ENCODE assay signal across 3 cellular contexts in the genomic region with DNA sequence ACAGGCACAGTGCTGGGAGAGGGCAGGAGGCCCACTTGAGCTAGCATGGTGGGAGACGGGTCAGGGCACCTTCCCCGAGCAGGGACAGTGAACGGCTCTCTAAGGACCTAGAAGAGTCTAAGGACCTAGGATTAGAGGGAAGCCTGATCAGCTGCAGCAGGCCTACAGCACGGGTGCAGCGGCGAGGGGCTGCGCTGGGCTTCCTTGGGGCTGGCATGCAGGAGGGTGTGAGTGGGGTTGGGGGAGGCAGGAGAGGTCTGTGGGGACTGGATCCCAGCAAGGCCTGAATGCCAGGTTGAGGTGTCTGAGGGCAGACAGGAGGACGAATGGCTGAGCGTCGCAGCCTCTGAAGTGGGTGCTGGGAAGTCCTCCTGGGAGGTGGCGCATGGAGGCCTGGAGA.
TF ChIP-seq lines count a peak whose summit lies in the region.

No MANE protein-coding gene starts in this region.

TF ChIP-seq in WTC11, 78 proteins besides CTCF, POLR2A, EP300 and RAD21 (continues in another document):
- no peak for TF ChIP-seq PRRX2 (CRISPR knock-in tag; IDR thresholded peaks at IDR 0.05)
- TF ChIP-seq, protein P1, sequence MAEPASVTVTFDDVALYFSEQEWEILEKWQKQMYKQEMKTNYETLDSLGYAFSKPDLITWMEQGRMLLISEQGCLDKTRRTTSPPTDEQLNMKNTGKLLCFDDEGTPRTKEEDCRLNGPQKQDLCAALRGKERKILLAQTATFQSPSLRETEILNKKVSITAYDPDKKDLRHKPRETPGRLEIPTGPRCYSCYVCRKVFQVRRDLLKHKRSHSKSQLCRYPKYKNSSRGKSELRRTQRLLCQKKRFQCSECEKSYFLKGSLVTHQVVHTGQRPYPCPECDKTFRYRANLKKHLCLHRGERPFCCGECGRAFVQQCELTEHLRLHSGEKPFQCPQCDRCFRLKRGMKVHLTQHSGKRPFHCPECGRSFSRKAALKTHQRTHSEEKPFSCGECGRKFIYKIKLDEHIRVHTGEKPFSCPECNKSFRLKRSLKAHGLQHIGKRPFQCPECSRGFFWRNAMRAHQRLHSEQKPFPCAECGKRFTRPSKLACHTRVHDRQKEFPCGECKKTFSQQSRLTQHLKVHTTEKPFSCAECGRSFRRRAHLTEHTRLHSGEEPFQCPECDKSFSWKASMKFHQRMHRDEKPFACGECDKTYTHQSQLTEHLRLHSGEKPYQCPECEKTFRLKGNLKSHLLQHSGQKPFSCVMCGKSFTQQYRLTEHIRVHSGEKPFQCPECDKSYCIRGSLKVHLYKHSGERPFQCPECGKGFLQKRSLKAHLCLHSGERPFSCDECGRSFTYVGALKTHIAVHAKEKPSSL (CRISPR knock-in tag; conservative IDR thresholded peaks at IDR 0.05) = no peak
- no peak for TF ChIP-seq TCF7 (CRISPR knock-in tag; IDR thresholded peaks at IDR 0.05; ENCODE audit: low read depth)
- no peak for TF ChIP-seq MXD4 (CRISPR knock-in tag; IDR thresholded peaks at IDR 0.05; ENCODE audit: borderline replicate concordance)
- TF ChIP-seq ZBTB21 (CRISPR knock-in tag; IDR thresholded peaks at IDR 0.05; ENCODE audit: borderline replicate concordance) = no peak
- TF ChIP-seq, protein P2, sequence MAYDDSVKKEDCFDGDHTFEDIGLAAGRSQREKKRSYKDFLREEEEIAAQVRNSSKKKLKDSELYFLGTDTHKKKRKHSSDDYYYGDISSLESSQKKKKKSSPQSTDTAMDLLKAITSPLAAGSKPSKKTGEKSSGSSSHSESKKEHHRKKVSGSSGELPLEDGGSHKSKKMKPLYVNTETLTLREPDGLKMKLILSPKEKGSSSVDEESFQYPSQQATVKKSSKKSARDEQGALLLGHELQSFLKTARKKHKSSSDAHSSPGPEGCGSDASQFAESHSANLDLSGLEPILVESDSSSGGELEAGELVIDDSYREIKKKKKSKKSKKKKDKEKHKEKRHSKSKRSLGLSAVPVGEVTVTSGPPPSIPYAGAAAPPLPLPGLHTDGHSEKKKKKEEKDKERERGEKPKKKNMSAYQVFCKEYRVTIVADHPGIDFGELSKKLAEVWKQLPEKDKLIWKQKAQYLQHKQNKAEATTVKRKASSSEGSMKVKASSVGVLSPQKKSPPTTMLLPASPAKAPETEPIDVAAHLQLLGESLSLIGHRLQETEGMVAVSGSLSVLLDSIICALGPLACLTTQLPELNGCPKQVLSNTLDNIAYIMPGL (CRISPR knock-in tag; IDR thresholded peaks at IDR 0.05) = no peak
- TF ChIP-seq CBFB (CRISPR knock-in tag; IDR thresholded peaks at IDR 0.05; ENCODE audit: low read depth) = no peak
- TF ChIP-seq, protein P3, sequence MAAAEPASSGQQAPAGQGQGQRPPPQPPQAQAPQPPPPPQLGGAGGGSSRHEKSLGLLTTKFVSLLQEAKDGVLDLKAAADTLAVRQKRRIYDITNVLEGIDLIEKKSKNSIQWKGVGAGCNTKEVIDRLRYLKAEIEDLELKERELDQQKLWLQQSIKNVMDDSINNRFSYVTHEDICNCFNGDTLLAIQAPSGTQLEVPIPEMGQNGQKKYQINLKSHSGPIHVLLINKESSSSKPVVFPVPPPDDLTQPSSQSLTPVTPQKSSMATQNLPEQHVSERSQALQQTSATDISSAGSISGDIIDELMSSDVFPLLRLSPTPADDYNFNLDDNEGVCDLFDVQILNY (CRISPR knock-in tag; IDR thresholded peaks at IDR 0.05) = no peak
- TF ChIP-seq, protein P4, sequence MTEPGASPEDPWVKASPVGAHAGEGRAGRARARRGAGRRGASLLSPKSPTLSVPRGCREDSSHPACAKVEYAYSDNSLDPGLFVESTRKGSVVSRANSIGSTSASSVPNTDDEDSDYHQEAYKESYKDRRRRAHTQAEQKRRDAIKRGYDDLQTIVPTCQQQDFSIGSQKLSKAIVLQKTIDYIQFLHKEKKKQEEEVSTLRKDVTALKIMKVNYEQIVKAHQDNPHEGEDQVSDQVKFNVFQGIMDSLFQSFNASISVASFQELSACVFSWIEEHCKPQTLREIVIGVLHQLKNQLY (CRISPR knock-in tag; IDR thresholded peaks at IDR 0.05) = no peak

TF ChIP-seq in HepG2, 621 proteins besides CTCF, POLR2A, EP300 and RAD21:
- TF ChIP-seq TGIF2 (CRISPR knock-in tag; IDR thresholded peaks at IDR 0.05) (no peak), AGO2 (optimal IDR thresholded peaks at IDR 0.05; ENCODE audit: low read depth, low read length) (peak; percentile 50), TMF1 (CRISPR knock-in tag; IDR thresholded peaks at IDR 0.05; ENCODE audit: low read depth) (no peak), ZNF883 (CRISPR knock-in tag; IDR thresholded peaks at IDR 0.05; ENCODE audit: not compliant biosample characterization) (no peak), SRF (IDR thresholded peaks at IDR 0.05; ENCODE audit: low read depth, low read length) (no peak), ZNF326 (CRISPR knock-in tag; IDR thresholded peaks at IDR 0.05; ENCODE audit: borderline replicate concordance) (no peak)
- TF ChIP-seq, protein P5, sequence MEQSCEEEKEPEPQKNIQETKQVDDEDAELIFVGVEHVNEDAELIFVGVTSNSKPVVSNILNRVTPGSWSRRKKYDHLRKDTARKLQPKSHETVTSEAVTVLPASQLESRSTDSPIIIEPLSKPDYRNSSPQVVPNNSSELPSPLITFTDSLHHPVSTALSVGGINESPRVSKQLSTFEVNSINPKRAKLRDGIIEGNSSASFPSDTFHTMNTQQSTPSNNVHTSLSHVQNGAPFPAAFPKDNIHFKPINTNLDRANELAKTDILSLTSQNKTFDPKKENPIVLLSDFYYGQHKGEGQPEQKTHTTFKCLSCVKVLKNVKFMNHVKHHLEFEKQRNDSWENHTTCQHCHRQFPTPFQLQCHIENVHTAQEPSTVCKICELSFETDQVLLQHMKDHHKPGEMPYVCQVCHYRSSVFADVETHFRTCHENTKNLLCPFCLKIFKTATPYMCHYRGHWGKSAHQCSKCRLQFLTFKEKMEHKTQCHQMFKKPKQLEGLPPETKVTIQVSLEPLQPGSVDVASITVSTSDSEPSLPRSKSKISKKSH (CRISPR knock-in tag; IDR thresholded peaks at IDR 0.05; ENCODE audit: borderline replicate concordance) = no peak

TF ChIP-seq in SK-N-SH, 30 proteins besides CTCF, POLR2A, EP300 and RAD21:
- TF ChIP-seq, protein P6, sequence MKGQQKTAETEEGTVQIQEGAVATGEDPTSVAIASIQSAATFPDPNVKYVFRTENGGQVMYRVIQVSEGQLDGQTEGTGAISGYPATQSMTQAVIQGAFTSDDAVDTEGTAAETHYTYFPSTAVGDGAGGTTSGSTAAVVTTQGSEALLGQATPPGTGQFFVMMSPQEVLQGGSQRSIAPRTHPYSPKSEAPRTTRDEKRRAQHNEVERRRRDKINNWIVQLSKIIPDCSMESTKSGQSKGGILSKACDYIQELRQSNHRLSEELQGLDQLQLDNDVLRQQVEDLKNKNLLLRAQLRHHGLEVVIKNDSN (IDR thresholded peaks at IDR 0.05; ENCODE audit: borderline replicate concordance, low read depth) = no peak
- TF ChIP-seq NFIC (IDR thresholded peaks at IDR 0.05; ENCODE audit: borderline replicate concordance) (no peak), RFX5 (IDR thresholded peaks at IDR 0.05; ENCODE audit: low read length) (no peak), GATA2 (CRISPR knock-in tag; IDR thresholded peaks at IDR 0.05) (no peak), RXRA (IDR thresholded peaks at IDR 0.05; ENCODE audit: borderline replicate concordance, low read depth) (no peak), NRF1 (IDR thresholded peaks at IDR 0.05; ENCODE audit: low read depth, low read length) (no peak), GABPA (IDR thresholded peaks at IDR 0.05; ENCODE audit: low read depth) (no peak), MEF2A (IDR thresholded peaks at IDR 0.05; ENCODE audit: borderline replicate concordance, low read depth) (no peak), SMC3 (IDR thresholded peaks at IDR 0.05; ENCODE audit: low read depth, low read length) (no peak), TEAD4 (IDR thresholded peaks at IDR 0.05; ENCODE audit: borderline replicate concordance, insufficient read depth) (no peak), FOSL2 (IDR thresholded peaks at IDR 0.05; ENCODE audit: borderline replicate concordance, low read depth) (no peak), RCOR1 (IDR thresholded peaks at IDR 0.05; ENCODE audit: low read length) (no peak), CHD2 (IDR thresholded peaks at IDR 0.05; ENCODE audit: low read length, partially characterized antibody) (no peak), SIN3A (IDR thresholded peaks at IDR 0.05; ENCODE audit: borderline replicate concordance, low read depth, low read length) (no peak)
- TF ChIP-seq, protein P7, sequence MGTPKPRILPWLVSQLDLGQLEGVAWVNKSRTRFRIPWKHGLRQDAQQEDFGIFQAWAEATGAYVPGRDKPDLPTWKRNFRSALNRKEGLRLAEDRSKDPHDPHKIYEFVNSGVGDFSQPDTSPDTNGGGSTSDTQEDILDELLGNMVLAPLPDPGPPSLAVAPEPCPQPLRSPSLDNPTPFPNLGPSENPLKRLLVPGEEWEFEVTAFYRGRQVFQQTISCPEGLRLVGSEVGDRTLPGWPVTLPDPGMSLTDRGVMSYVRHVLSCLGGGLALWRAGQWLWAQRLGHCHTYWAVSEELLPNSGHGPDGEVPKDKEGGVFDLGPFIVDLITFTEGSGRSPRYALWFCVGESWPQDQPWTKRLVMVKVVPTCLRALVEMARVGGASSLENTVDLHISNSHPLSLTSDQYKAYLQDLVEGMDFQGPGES (IDR thresholded peaks at IDR 0.05; ENCODE audit: low read depth, low read length) = no peak
- TF ChIP-seq, protein P8, sequence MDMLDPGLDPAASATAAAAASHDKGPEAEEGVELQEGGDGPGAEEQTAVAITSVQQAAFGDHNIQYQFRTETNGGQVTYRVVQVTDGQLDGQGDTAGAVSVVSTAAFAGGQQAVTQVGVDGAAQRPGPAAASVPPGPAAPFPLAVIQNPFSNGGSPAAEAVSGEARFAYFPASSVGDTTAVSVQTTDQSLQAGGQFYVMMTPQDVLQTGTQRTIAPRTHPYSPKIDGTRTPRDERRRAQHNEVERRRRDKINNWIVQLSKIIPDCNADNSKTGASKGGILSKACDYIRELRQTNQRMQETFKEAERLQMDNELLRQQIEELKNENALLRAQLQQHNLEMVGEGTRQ (IDR thresholded peaks at IDR 0.05; ENCODE audit: borderline replicate concordance, low read depth, low read length) = no peak
- TF ChIP-seq, protein P9, sequence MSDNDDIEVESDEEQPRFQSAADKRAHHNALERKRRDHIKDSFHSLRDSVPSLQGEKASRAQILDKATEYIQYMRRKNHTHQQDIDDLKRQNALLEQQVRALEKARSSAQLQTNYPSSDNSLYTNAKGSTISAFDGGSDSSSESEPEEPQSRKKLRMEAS (IDR thresholded peaks at IDR 0.05; ENCODE audit: low read depth) = no peak
- TF ChIP-seq, protein P10, sequence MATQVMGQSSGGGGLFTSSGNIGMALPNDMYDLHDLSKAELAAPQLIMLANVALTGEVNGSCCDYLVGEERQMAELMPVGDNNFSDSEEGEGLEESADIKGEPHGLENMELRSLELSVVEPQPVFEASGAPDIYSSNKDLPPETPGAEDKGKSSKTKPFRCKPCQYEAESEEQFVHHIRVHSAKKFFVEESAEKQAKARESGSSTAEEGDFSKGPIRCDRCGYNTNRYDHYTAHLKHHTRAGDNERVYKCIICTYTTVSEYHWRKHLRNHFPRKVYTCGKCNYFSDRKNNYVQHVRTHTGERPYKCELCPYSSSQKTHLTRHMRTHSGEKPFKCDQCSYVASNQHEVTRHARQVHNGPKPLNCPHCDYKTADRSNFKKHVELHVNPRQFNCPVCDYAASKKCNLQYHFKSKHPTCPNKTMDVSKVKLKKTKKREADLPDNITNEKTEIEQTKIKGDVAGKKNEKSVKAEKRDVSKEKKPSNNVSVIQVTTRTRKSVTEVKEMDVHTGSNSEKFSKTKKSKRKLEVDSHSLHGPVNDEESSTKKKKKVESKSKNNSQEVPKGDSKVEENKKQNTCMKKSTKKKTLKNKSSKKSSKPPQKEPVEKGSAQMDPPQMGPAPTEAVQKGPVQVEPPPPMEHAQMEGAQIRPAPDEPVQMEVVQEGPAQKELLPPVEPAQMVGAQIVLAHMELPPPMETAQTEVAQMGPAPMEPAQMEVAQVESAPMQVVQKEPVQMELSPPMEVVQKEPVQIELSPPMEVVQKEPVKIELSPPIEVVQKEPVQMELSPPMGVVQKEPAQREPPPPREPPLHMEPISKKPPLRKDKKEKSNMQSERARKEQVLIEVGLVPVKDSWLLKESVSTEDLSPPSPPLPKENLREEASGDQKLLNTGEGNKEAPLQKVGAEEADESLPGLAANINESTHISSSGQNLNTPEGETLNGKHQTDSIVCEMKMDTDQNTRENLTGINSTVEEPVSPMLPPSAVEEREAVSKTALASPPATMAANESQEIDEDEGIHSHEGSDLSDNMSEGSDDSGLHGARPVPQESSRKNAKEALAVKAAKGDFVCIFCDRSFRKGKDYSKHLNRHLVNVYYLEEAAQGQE (IDR thresholded peaks at IDR 0.05; ENCODE audit: low read depth, low read length) = no peak
